In genomic region chr19:13882419-13882795, GRCh38 we compare ENCODE assay signal across 1 cellular context.
TF ChIP-seq lines count a peak whose summit lies in the region.

No MANE protein-coding gene starts in this region.

TF ChIP-seq in WTC11, 78 proteins besides CTCF, POLR2A, EP300 and RAD21 (continued from another document):
- TF ChIP-seq AFF4 (CRISPR knock-in tag; IDR thresholded peaks at IDR 0.05; ENCODE audit: borderline replicate concordance), result no peak
- no peak for TF ChIP-seq GRHL2 (CRISPR knock-in tag; IDR thresholded peaks at IDR 0.05; ENCODE audit: insufficient replicate concordance, severe bottlenecking)
- TF ChIP-seq E2F4 (CRISPR knock-in tag; IDR thresholded peaks at IDR 0.05; ENCODE audit: borderline replicate concordance, low read depth), result no peak
- no peak for TF ChIP-seq ATF2 (CRISPR knock-in tag; IDR thresholded peaks at IDR 0.05; ENCODE audit: borderline replicate concordance, low read depth)
- TF ChIP-seq USF2 (CRISPR knock-in tag; IDR thresholded peaks at IDR 0.05), result no peak
- TF ChIP-seq ATF6 (CRISPR knock-in tag; IDR thresholded peaks at IDR 0.05), result no peak
- TF ChIP-seq MXD4 (CRISPR knock-in tag; IDR thresholded peaks at IDR 0.05; ENCODE audit: borderline replicate concordance), result no peak
- no peak for TF ChIP-seq TEAD4 (CRISPR knock-in tag; IDR thresholded peaks at IDR 0.05)
- TF ChIP-seq ZNF219 (CRISPR knock-in tag; IDR thresholded peaks at IDR 0.05; ENCODE audit: borderline replicate concordance), result no peak
